Comparison of ENCODE assay signal across 11 cellular contexts in the genomic region with DNA sequence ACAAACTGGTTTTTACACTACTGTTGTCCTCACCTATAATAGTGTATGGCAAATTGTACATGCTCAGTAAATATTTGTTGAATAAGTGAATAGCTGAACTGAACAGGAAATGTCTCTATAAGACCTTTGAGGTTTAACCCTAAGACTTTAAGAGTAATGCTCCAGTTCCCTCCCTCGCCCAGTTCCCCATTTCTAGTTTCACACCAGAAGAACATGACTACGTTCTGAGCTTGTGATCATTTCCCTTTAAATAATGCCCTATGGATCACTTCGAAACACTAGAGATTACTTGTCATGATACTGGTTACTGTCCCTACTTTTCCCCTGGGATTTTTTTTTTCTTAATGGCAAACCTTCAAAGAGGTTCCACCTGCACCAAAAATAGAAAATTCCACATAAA.
DNase-seq lines count a peak whose midpoint lies in the region; ATAC-seq and TF ChIP-seq lines count a peak whose summit lies in the region.
"Had no signal": no experiment of that assay in that cellular context is flagged by ENCODE, and none has a peak within 500 bp of the region (broad histone marks: within the 10 kb centered on the region; RNA-seq: fewer than 3 reads in every experiment).

No MANE protein-coding gene starts in this region.

- no peaks in the 10 kb centered on the region for H3K27me3 ChIP-seq in WERI-Rb-1 (ENCODE audit: insufficient read depth, low read depth, severe bottlenecking)
- H3K27me3 ChIP-seq: dorsolateral prefrontal cortex had no signal

- no peaks in the 10 kb centered on the region for H3K4me1 Mint-ChIP-seq in effector memory CD8-positive, alpha-beta T cell (ENCODE audit: low read depth in 2 of 2)
- H3K4me1 Mint-ChIP-seq: T-cell had no signal

- ATAC-seq in GM18868 (IDR thresholded peaks at IDR 0.05; ENCODE audit: unreplicated experiment) (peak; percentile 94), GM21576 (IDR thresholded peaks at IDR 0.05; ENCODE audit: unreplicated experiment) (peak; percentile 92), HG03196 (IDR thresholded peaks at IDR 0.05; ENCODE audit: unreplicated experiment) (peak; percentile 94)
- ATAC-seq in effector memory CD8-positive, alpha-beta T cell (replicated peaks) = no peak
- ATAC-seq: T-cell had no signal

- no peaks in the 10 kb centered on the region for H3K36me3 ChIP-seq in WERI-Rb-1

- H3K9me3 ChIP-seq in WERI-Rb-1 (ENCODE audit: severe bottlenecking) = no peaks in the 10 kb centered on the region

- H3K36me3 Mint-ChIP-seq in effector memory CD8-positive, alpha-beta T cell (ENCODE audit: insufficient read depth) = no peaks in the 10 kb centered on the region
- H3K36me3 Mint-ChIP-seq: T-cell had no signal

- no peak for TF ChIP-seq CTCF in WERI-Rb-1 (IDR thresholded peaks at IDR 0.05; ENCODE audit: low read depth, low read length)

- H3K4me3 ChIP-seq in WERI-Rb-1 (ENCODE audit: low read depth, low read length) = no peak overlapping the region
- H3K4me3 ChIP-seq: dorsolateral prefrontal cortex had no signal

- no peak overlapping the region for H3K4me3 Mint-ChIP-seq in effector memory CD8-positive, alpha-beta T cell
- H3K4me3 Mint-ChIP-seq: T-cell had no signal

- H3K27me3 Mint-ChIP-seq in effector memory CD8-positive, alpha-beta T cell = no peaks in the 10 kb centered on the region
- H3K27me3 Mint-ChIP-seq: T-cell had no signal

- no peak overlapping the region for H3K27ac Mint-ChIP-seq in effector memory CD8-positive, alpha-beta T cell
- H3K27ac Mint-ChIP-seq: T-cell had no signal

- peaks cover 6 to 26% of the 10 kb centered on the region in 2 donors for H3K9me3 Mint-ChIP-seq in effector memory CD8-positive, alpha-beta T cell

- DNase-seq in SKM-1 treated with dmso at 0.1 percent for 144 hours (lab: John Stamatoyannopoulos, UW; ENCODE audit: unreplicated experiment) (peak; percentile 43), DMS79 (lab: John Stamatoyannopoulos, UW) (no peak), HCEC 1CT (no peak), WERI-Rb-1 (no peak)
- DNase-seq in effector memory CD8-positive, alpha-beta T cell = no peak
- DNase-seq: dorsolateral prefrontal cortex, NCI-H2081, T-cell had no signal

- no peak overlapping the region for H3K27ac ChIP-seq in WERI-Rb-1
- H3K27ac ChIP-seq: dorsolateral prefrontal cortex had no signal
